In genomic region chr2:176131617-176132396, GRCh38 we compare ENCODE assay signal across 6 cellular contexts. TPM values are rescaled to one million over a fixed set of nuclear protein-coding genes. Genes with fewer than 3 reads are reported as not detected.
DNase-seq lines count a peak whose midpoint lies in the region; ATAC-seq and TF ChIP-seq lines count a peak whose summit lies in the region.

No MANE protein-coding gene starts in this region.

- TF ChIP-seq CTCF in AG04450 (IDR thresholded peaks at IDR 0.05; ENCODE audit: low read depth, low read length) (no peak), WTC11 (IDR thresholded peaks at IDR 0.05) (no peak), GM13977 (IDR thresholded peaks at IDR 0.05; ENCODE audit: extremely low read depth, insufficient read depth, missing control alignments) (no peak)

- peaks cover 4% of the 10 kb centered on the region; the same call in 1 of the 2 replicates for H3K9me3 ChIP-seq in AG04450 (ENCODE audit: control insufficient read depth, insufficient read depth, low read length)

- H3K4me3 ChIP-seq in AG04450 (ENCODE audit: low read depth, low read length), result peak overlapping the region; percentile 35

- H3K4me3 Mint-ChIP-seq in WTC11, result no peak overlapping the region

- ATAC-seq in WTC11 (no peak), GM18873 (IDR thresholded peaks at IDR 0.05; ENCODE audit: low FRiP score, unreplicated experiment) (no peak), HG03159 (IDR thresholded peaks at IDR 0.05; ENCODE audit: unreplicated experiment) (no peak)

- H3K27me3 ChIP-seq in AG04450 (ENCODE audit: control insufficient read depth, insufficient read depth, low read length), result peaks cover 86% of the 10 kb centered on the region

- peaks cover 98% of the 10 kb centered on the region for H3K27me3 Mint-ChIP-seq in WTC11 (ENCODE audit: low read depth)

- no peak overlapping the region for H3K27ac Mint-ChIP-seq in WTC11

- no peak overlapping the region for H3K27ac ChIP-seq in AG04450 (ENCODE audit: low read depth, low read length)

- 0 out of 2 replicates have a peak, but pooled peaks cover 2% of the 10 kb centered on the region for H3K36me3 Mint-ChIP-seq in WTC11

- in situ Hi-C loops in GM13977 (cut with MboI; ENCODE audit: low pct_unique_long_range_greater_than_20kb, low sequenced_read_pairs, unreplicated experiment), result no loop called here

- CTCF ChIA-PET in AG04450 (lab: Charles Lee), result interaction anchor here (0.6 to 5.0 kb wide), 16 partner anchors 8 to 1017 kb away, joined by 3 to 33 read pairs (median 5); no protein-coding TSS in a partner anchor
- CTCF ChIA-PET in WTC11 (lab: Charles Lee), result interaction anchor here (0.7 to 3.1 kb wide), 4 partner anchors 8 to 507 kb away, joined by 3 to 14 read pairs (median 8); no protein-coding TSS in a partner anchor

- H3K4me1 Mint-ChIP-seq in WTC11, result peaks cover 37% of the 10 kb centered on the region

- DNase-seq in AG04450 (ENCODE audit: low read depth, low spot score), result no peak
- DNase-seq in WTC11 (ENCODE audit: low spot score), result no peak
- DNase-seq in medulla oblongata (ENCODE audit: extremely low spot score), result peak; percentile 20
- no peak for DNase-seq in GM13977 (ENCODE audit: low spot score)

- H3K9me3 Mint-ChIP-seq in WTC11, result no peaks in the 10 kb centered on the region

- POLR2A ChIA-PET in AG04450 (lab: Yijun Ruan, JAX) (no interaction called here), WTC11 (lab: Charles Lee) (interaction anchor here (0.7 kb wide), 1 partner anchor 18 kb away, joined by 3 read pairs; no protein-coding TSS in a partner anchor)

TF ChIP-seq in WTC11, 78 proteins besides CTCF, POLR2A, EP300 and RAD21:
- TF ChIP-seq ZNF138 (CRISPR knock-in tag; conservative IDR thresholded peaks at IDR 0.05) (no peak), HMGA2 (CRISPR knock-in tag; IDR thresholded peaks at IDR 0.05) (peak; percentile 56)

RNA-seq across cellular contexts. Expression of gene HOXD8, which starts 2.3 kb away (rescaled TPM):
- polyA plus RNA-seq in AG04450 (2011; rRNA removed), result not detected in 2 replicates
- not detected in 2 replicates for polyA minus RNA-seq in AG04450 (2011; rRNA and poly(A)+ RNA removed)
- total RNA-seq in WTC11 (2021), result not detected in 3 replicates

RNA-seq across cellular contexts. Expression of gene HOXD9, which starts 9.3 kb away (rescaled TPM):
- polyA plus RNA-seq in AG04450 (2011; rRNA removed), result not detected in 2 replicates
- polyA minus RNA-seq in AG04450 (2011; rRNA and poly(A)+ RNA removed), result not detected in 2 replicates
- not detected in 3 replicates for total RNA-seq in WTC11 (2021)

RNA-seq across cellular contexts. Expression of gene HOXD10, which starts 15.2 kb away (rescaled TPM):
- not detected in 2 replicates for polyA plus RNA-seq in AG04450 (2011; rRNA removed)
- polyA minus RNA-seq in AG04450 (2011; rRNA and poly(A)+ RNA removed), result not detected in 2 replicates
- not detected in 3 replicates for total RNA-seq in WTC11 (2021)

RNA-seq across cellular contexts. Expression of gene HOXD4, which starts 19.5 kb away (rescaled TPM):
- polyA plus RNA-seq in AG04450 (2011; rRNA removed), result not detected in 2 replicates
- not detected in 2 replicates for polyA minus RNA-seq in AG04450 (2011; rRNA and poly(A)+ RNA removed)
- total RNA-seq in WTC11 (2021), result not detected in 3 replicates

RNA-seq across cellular contexts. Expression of gene HOXD11, which starts 24.7 kb away (rescaled TPM):
- not detected in 2 replicates for polyA plus RNA-seq in AG04450 (2011; rRNA removed)
- not detected in 2 replicates for polyA minus RNA-seq in AG04450 (2011; rRNA and poly(A)+ RNA removed)
- not detected in 3 replicates for total RNA-seq in WTC11 (2021)
